ENCODE assay signal across 8 cellular contexts in genomic region chr19:45402469-45403070, GRCh38. TPM values are rescaled to one million over a fixed set of nuclear protein-coding genes. Genes with fewer than 3 reads are reported as not detected.
DNase-seq lines count a peak whose midpoint lies in the region; ATAC-seq, FAIRE-seq and TF ChIP-seq lines count a peak whose summit lies in the region.

No MANE protein-coding gene starts in this region.

- H3K4me1 ChIP-seq in keratinocyte (ENCODE audit: control insufficient read depth, extremely low read depth, insufficient read depth, low read length) = peaks cover 30% of the 10 kb centered on the region

- H3K27me3 ChIP-seq in keratinocyte (ENCODE audit: control insufficient read depth, extremely low read depth, insufficient read depth, low read length) = no peaks in the 10 kb centered on the region

- H3K27ac ChIP-seq in keratinocyte (ENCODE audit: control insufficient read depth, insufficient read depth, low read length) = peak overlapping the region; percentile 97

- H3K9me1 ChIP-seq in keratinocyte (ENCODE audit: control insufficient read depth, extremely low read depth, insufficient read depth, low read length) = no peaks in the 10 kb centered on the region

- H3K79me2 ChIP-seq in keratinocyte (ENCODE audit: control insufficient read depth, insufficient read depth, low read length) = peaks cover 70% of the 10 kb centered on the region

- no peak overlapping the region for H2AFZ ChIP-seq in keratinocyte (ENCODE audit: control insufficient read depth, low read length)

- FAIRE-seq in keratinocyte (lab: Jason Lieb, UNC) = no peak

- no peaks in the 10 kb centered on the region for H3K36me3 Mint-ChIP-seq in activated CD8-positive, alpha-beta memory T cell treated with anti-CD3 and anti-CD28 coated beads, Interleukin-2, amount 10 ng/mL, durations not matched to agents 7 days and 5 days
- peaks cover 2% of the 10 kb centered on the region for H3K36me3 Mint-ChIP-seq in activated naive CD8-positive, alpha-beta T cell treated with anti-CD3 and anti-CD28 coated beads for 36 hours
- H3K36me3 Mint-ChIP-seq in type B pancreatic cell = no peaks in the 10 kb centered on the region

- peaks cover 10 to 25% of the 10 kb centered on the region in 2 experiments for H3K36me3 ChIP-seq in keratinocyte (ENCODE audit: control insufficient read depth in 2 of 2, extremely low read depth in 1 of 2, insufficient read depth in 2 of 2, low read length in 2 of 2)

- dilution Hi-C loops in keratinocyte (cut with MboI; ENCODE audit: extremely low pct_ligation_motif_present, low sequenced_read_pairs) = no loop called here

- H3K4me1 Mint-ChIP-seq in activated CD8-positive, alpha-beta memory T cell treated with anti-CD3 and anti-CD28 coated beads, Interleukin-2, amount 10 ng/mL, durations not matched to agents 7 days and 5 days = peaks cover 33% of the 10 kb centered on the region
- peaks cover 33% of the 10 kb centered on the region for H3K4me1 Mint-ChIP-seq in activated naive CD8-positive, alpha-beta T cell treated with anti-CD3 and anti-CD28 coated beads for 36 hours
- peaks cover 36% of the 10 kb centered on the region for H3K4me1 Mint-ChIP-seq in type B pancreatic cell (ENCODE audit: unreplicated experiment)

- no peaks in the 10 kb centered on the region for H4K20me1 ChIP-seq in keratinocyte (ENCODE audit: control insufficient read depth, extremely low read depth, insufficient read depth, low read length)

- H3K9me3 Mint-ChIP-seq in activated CD8-positive, alpha-beta memory T cell treated with anti-CD3 and anti-CD28 coated beads, Interleukin-2, amount 10 ng/mL, durations not matched to agents 7 days and 5 days (ENCODE audit: low read depth) = no peaks in the 10 kb centered on the region
- H3K9me3 Mint-ChIP-seq in activated naive CD8-positive, alpha-beta T cell treated with anti-CD3 and anti-CD28 coated beads for 36 hours = no peaks in the 10 kb centered on the region
- H3K9me3 Mint-ChIP-seq in type B pancreatic cell = no peaks in the 10 kb centered on the region

- peak overlapping the region; percentile 97 for H3K9ac ChIP-seq in keratinocyte (ENCODE audit: control insufficient read depth, extremely low read depth, insufficient read depth, low read length)

- no peak overlapping the region for H3K27ac Mint-ChIP-seq in activated CD8-positive, alpha-beta memory T cell treated with anti-CD3 and anti-CD28 coated beads, Interleukin-2, amount 10 ng/mL, durations not matched to agents 7 days and 5 days
- H3K27ac Mint-ChIP-seq in activated naive CD8-positive, alpha-beta T cell treated with anti-CD3 and anti-CD28 coated beads for 36 hours = no peak overlapping the region
- H3K27ac Mint-ChIP-seq in type B pancreatic cell = peak overlapping the region; percentile 98

- H3K4me3 ChIP-seq in keratinocyte (ENCODE audit: control insufficient read depth in 2 of 3, extremely low read depth in 1 of 3, insufficient read depth in 2 of 3, low read depth in 1 of 3, low read length in 3 of 3) = peak overlapping the region; percentile 96 to 98 (median 97)

- H3K27me3 Mint-ChIP-seq in activated CD8-positive, alpha-beta memory T cell treated with anti-CD3 and anti-CD28 coated beads, Interleukin-2, amount 10 ng/mL, durations not matched to agents 7 days and 5 days = peaks cover 40% of the 10 kb centered on the region
- H3K27me3 Mint-ChIP-seq in activated naive CD8-positive, alpha-beta T cell treated with anti-CD3 and anti-CD28 coated beads for 36 hours = peaks cover 67% of the 10 kb centered on the region
- H3K27me3 Mint-ChIP-seq in type B pancreatic cell = peaks cover 49% of the 10 kb centered on the region

- no peak for ATAC-seq in activated CD8-positive, alpha-beta memory T cell treated with anti-CD3 and anti-CD28 coated beads, Interleukin-2, amount 10 ng/mL, durations not matched to agents 7 days and 5 days
- ATAC-seq in HG03565 (IDR thresholded peaks at IDR 0.05; ENCODE audit: unreplicated experiment) = no peak
- no peak for ATAC-seq in GM21786 (IDR thresholded peaks at IDR 0.05; ENCODE audit: unreplicated experiment)

- TF ChIP-seq CTCF in keratinocyte (optimal IDR thresholded peaks at IDR 0.05 in 1 of 3, IDR thresholded peaks at IDR 0.05 in 1 of 3, conservative IDR thresholded peaks at IDR 0.05 in 1 of 3; ENCODE audit: extremely low read depth in 1 of 3, insufficient read depth in 2 of 3, low read length in 3 of 3) (peak in 2 of 3 experiments; percentile 70 to 71), type B pancreatic cell (conservative IDR thresholded peaks at IDR 0.05) (peak; percentile 79)

- peak; percentile 70 for DNase-seq in activated CD8-positive, alpha-beta memory T cell treated with anti-CD3 and anti-CD28 coated beads for 24 hours
- no peak for DNase-seq in activated CD8-positive, alpha-beta memory T cell treated with anti-CD3 and anti-CD28 coated beads, Interleukin-2, amount 10 ng/mL, durations not matched to agents 7 days and 5 days
- DNase-seq in activated naive CD8-positive, alpha-beta T cell treated with anti-CD3 and anti-CD28 coated beads for 36 hours = peak; percentile 62
- peak; percentile 63 for DNase-seq in keratinocyte (ENCODE audit: low read depth, low spot score)
- no peak for DNase-seq in type B pancreatic cell (ENCODE audit: extremely low spot score, unreplicated experiment)
- DNase-seq in SHP77 treated with DMSO at 0.1 percent for 48 hours (lab: John Stamatoyannopoulos, UW) = no peak

- H3K4me2 ChIP-seq in keratinocyte (ENCODE audit: control insufficient read depth, extremely low read depth, insufficient read depth, low read depth, low read length) = peak overlapping the region; percentile 99

- CTCF ChIA-PET in activated CD8-positive, alpha-beta memory T cell treated with anti-CD3 and anti-CD28 coated beads, Interleukin-2, amount 10 ng/mL, durations not matched to agents 7 days and 5 days (lab: Charles Lee) = interaction anchor here (0.5 to 5.0 kb wide), 8 partner anchors 9 to 485 kb away, joined by 3 to 44 read pairs (median 3); no protein-coding TSS in a partner anchor

- H3K9me3 ChIP-seq in keratinocyte (ENCODE audit: control insufficient read depth, low read depth, low read length) = no peaks in the 10 kb centered on the region

- no peak overlapping the region for H3K4me3 Mint-ChIP-seq in activated CD8-positive, alpha-beta memory T cell treated with anti-CD3 and anti-CD28 coated beads, Interleukin-2, amount 10 ng/mL, durations not matched to agents 7 days and 5 days
- no peak overlapping the region for H3K4me3 Mint-ChIP-seq in activated naive CD8-positive, alpha-beta T cell treated with anti-CD3 and anti-CD28 coated beads for 36 hours
- peak overlapping the region; percentile 96 for H3K4me3 Mint-ChIP-seq in type B pancreatic cell

RNA-seq across cellular contexts. Expression of gene PPP1R13L, which starts 2.3 kb away (rescaled TPM):
- total RNA-seq in activated CD8-positive, alpha-beta memory T cell treated with anti-CD3 and anti-CD28 coated beads, Interleukin-2, amount 10 ng/mL, durations not matched to agents 7 days and 5 days = 10 to 100 TPM in 1 of 2 experiments, 1 to 10 TPM in 1; 6.4 to 11.7 TPM
- 1 to 10 TPM; 3.6 to 4.7 TPM for total RNA-seq in activated naive CD8-positive, alpha-beta T cell treated with anti-CD3 and anti-CD28 coated beads for 36 hours
- polyA plus RNA-seq in keratinocyte = 31.2 to 94.8 TPM (median 38.3 TPM) in 3 replicates
- polyA plus RNA-seq in keratinocyte (2011; ENCODE audit: low read depth) = 90.7 TPM
- 63.8 and 111 TPM in 2 replicates for polyA plus RNA-seq in keratinocyte (2011; cell fraction: cytosol; rRNA removed)
- 184 and 244 TPM in 2 replicates for polyA plus RNA-seq in keratinocyte (2011; cell fraction: nucleus; rRNA removed)
- polyA plus RNA-seq in keratinocyte (2012; ENCODE audit: low replicate concordance) = 205 and 317 TPM in 2 replicates
- polyA minus RNA-seq in keratinocyte = 45.6 to 117 TPM (median 49.2 TPM) in 3 replicates
- polyA minus RNA-seq in keratinocyte (2011; cell fraction: cytosol; rRNA and poly(A)+ RNA removed) = 168 TPM
- 82.1 and 99.1 TPM in 2 replicates for polyA minus RNA-seq in keratinocyte (2011; cell fraction: nucleus; rRNA and poly(A)+ RNA removed)
- 38.6 and 110 TPM in 2 replicates for total RNA-seq in type B pancreatic cell (ENCODE audit: low replicate concordance)

RNA-seq across cellular contexts. Expression of gene POLR1G, which starts 3.9 kb away (rescaled TPM):
- total RNA-seq in activated CD8-positive, alpha-beta memory T cell treated with anti-CD3 and anti-CD28 coated beads, Interleukin-2, amount 10 ng/mL, durations not matched to agents 7 days and 5 days = 10 to 100 TPM in 1 of 2 experiments, 1 to 10 TPM in 1; 8.9 to 12.2 TPM
- total RNA-seq in activated naive CD8-positive, alpha-beta T cell treated with anti-CD3 and anti-CD28 coated beads for 36 hours = 10 to 100 TPM; 27.0 to 27.1 TPM
- polyA plus RNA-seq in keratinocyte = 8.0 to 16.8 TPM (median 9.8 TPM) in 3 replicates
- polyA plus RNA-seq in keratinocyte (2011; ENCODE audit: low read depth) = 7.1 TPM
- 5.9 and 10.6 TPM in 2 replicates for polyA plus RNA-seq in keratinocyte (2011; cell fraction: cytosol; rRNA removed)
- polyA plus RNA-seq in keratinocyte (2011; cell fraction: nucleus; rRNA removed) = 9.5 and 11.2 TPM in 2 replicates
- polyA plus RNA-seq in keratinocyte (2012; ENCODE audit: low replicate concordance) = 5.5 and 14.5 TPM in 2 replicates
- polyA minus RNA-seq in keratinocyte = 2.8 to 8.4 TPM (median 2.9 TPM) in 3 replicates
- polyA minus RNA-seq in keratinocyte (2011; cell fraction: cytosol; rRNA and poly(A)+ RNA removed) = 8.4 TPM
- 5.2 and 5.7 TPM in 2 replicates for polyA minus RNA-seq in keratinocyte (2011; cell fraction: nucleus; rRNA and poly(A)+ RNA removed)
- total RNA-seq in type B pancreatic cell (ENCODE audit: low replicate concordance) = 7.2 and 9.5 TPM in 2 replicates

RNA-seq across cellular contexts. Expression of gene ERCC1, which starts 21.1 kb away (rescaled TPM):
- 10 to 100 TPM; 62.5 to 73.4 TPM for total RNA-seq in activated CD8-positive, alpha-beta memory T cell treated with anti-CD3 and anti-CD28 coated beads, Interleukin-2, amount 10 ng/mL, durations not matched to agents 7 days and 5 days
- total RNA-seq in activated naive CD8-positive, alpha-beta T cell treated with anti-CD3 and anti-CD28 coated beads for 36 hours = 10 to 100 TPM; 50.0 to 53.2 TPM
- polyA plus RNA-seq in keratinocyte = 175 to 250 TPM (median 208 TPM) in 3 replicates
- 82.8 TPM for polyA plus RNA-seq in keratinocyte (2011; ENCODE audit: low read depth)
- 164 and 279 TPM in 2 replicates for polyA plus RNA-seq in keratinocyte (2011; cell fraction: cytosol; rRNA removed)
- 216 and 294 TPM in 2 replicates for polyA plus RNA-seq in keratinocyte (2011; cell fraction: nucleus; rRNA removed)
- polyA plus RNA-seq in keratinocyte (2012; ENCODE audit: low replicate concordance) = 116 and 285 TPM in 2 replicates
- 165 to 373 TPM (median 217 TPM) in 3 replicates for polyA minus RNA-seq in keratinocyte
- 284 TPM for polyA minus RNA-seq in keratinocyte (2011; cell fraction: cytosol; rRNA and poly(A)+ RNA removed)
- polyA minus RNA-seq in keratinocyte (2011; cell fraction: nucleus; rRNA and poly(A)+ RNA removed) = 59.1 and 65.1 TPM in 2 replicates
- total RNA-seq in type B pancreatic cell (ENCODE audit: low replicate concordance) = 57.3 and 71.8 TPM in 2 replicates

RNA-seq across cellular contexts. Expression of gene ERCC2, which starts 32.2 kb away (rescaled TPM):
- total RNA-seq in activated CD8-positive, alpha-beta memory T cell treated with anti-CD3 and anti-CD28 coated beads, Interleukin-2, amount 10 ng/mL, durations not matched to agents 7 days and 5 days = 10 to 100 TPM; 26.1 to 26.8 TPM
- total RNA-seq in activated naive CD8-positive, alpha-beta T cell treated with anti-CD3 and anti-CD28 coated beads for 36 hours = 10 to 100 TPM; 25.5 to 29.1 TPM
- 24.7 to 34.4 TPM (median 27.6 TPM) in 3 replicates for polyA plus RNA-seq in keratinocyte
- 2.9 TPM for polyA plus RNA-seq in keratinocyte (2011; ENCODE audit: low read depth)
- 24.4 and 26.6 TPM in 2 replicates for polyA plus RNA-seq in keratinocyte (2011; cell fraction: cytosol; rRNA removed)
- polyA plus RNA-seq in keratinocyte (2011; cell fraction: nucleus; rRNA removed) = 51.5 and 59.4 TPM in 2 replicates
- 7.5 and 32.9 TPM in 2 replicates for polyA plus RNA-seq in keratinocyte (2012; ENCODE audit: low replicate concordance)
- 34.5 to 96.1 TPM (median 45.2 TPM) in 3 replicates for polyA minus RNA-seq in keratinocyte
- polyA minus RNA-seq in keratinocyte (2011; cell fraction: cytosol; rRNA and poly(A)+ RNA removed) = 29.7 TPM
- 21.5 and 25.8 TPM in 2 replicates for polyA minus RNA-seq in keratinocyte (2011; cell fraction: nucleus; rRNA and poly(A)+ RNA removed)
- total RNA-seq in type B pancreatic cell (ENCODE audit: low replicate concordance) = 26.9 and 55.8 TPM in 2 replicates

Comparison
In these comparisons a context has a peak if more than half of its experiments do, and no peak if none do; other contexts are left out.
1. DNase-seq: peak in activated CD8-positive, alpha-beta memory T cell treated with anti-CD3 and anti-CD28 coated beads for 24 hours (single experiment), activated naive CD8-positive, alpha-beta T cell treated with anti-CD3 and anti-CD28 coated beads for 36 hours (single experiment) and keratinocyte (single experiment); none in activated CD8-positive, alpha-beta memory T cell treated with anti-CD3 and anti-CD28 coated beads, Interleukin-2, amount 10 ng/mL, durations not matched to agents 7 days and 5 days (single experiment), type B pancreatic cell (single experiment) and SHP77 treated with DMSO at 0.1 percent for 48 hours (single experiment).